Comparison of ENCODE assay signal across 22 cellular contexts in the genomic region with DNA sequence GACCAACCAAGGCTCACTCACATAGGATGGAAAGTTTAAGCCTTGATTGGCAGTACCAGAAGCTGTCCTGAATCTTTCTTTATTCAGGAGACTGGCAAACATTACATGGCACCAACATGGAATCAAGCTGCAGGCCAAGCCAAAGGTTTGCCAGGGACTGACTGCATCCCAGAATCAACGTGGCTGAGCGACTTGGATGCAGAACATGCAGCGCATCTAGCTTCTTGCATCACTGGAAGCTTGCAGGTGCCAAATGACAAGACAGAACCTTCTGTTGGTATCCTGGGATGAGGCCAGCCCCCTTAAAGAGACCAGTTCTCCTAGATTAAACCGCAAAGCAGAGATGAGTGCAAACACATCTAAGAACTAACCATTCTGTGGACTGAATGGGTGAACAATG.
DNase-seq lines count a peak whose midpoint lies in the region; ATAC-seq and TF ChIP-seq lines count a peak whose summit lies in the region.
"Had no signal": no experiment of that assay in that cellular context is flagged by ENCODE, and none has a peak within 500 bp of the region (broad histone marks: within the 10 kb centered on the region; RNA-seq: fewer than 3 reads in every experiment).

No MANE protein-coding gene starts in this region.

- no peak overlapping the region for H3K4me3 ChIP-seq in sigmoid colon
- H3K4me3 ChIP-seq: GM12878, GM23338, HAP-1 had no signal

- intact Hi-C loops in sigmoid colon (cut with DNase I) (no loop called here), posterior vena cava (cut with DNase I) (no loop called here)

- no peak for TF ChIP-seq CTCF in sigmoid colon (IDR thresholded peaks at IDR 0.05)

- no peaks in the 10 kb centered on the region for H3K36me3 ChIP-seq in sigmoid colon
- H3K36me3 ChIP-seq: BE2C, HAP-1 had no signal

- DNase-seq in NCI-H446 (lab: John Stamatoyannopoulos, UW) (peak; percentile 94 to 98), middle frontal gyrus (ENCODE audit: extremely low spot score, low spot score) (peak; percentile 42), sigmoid colon (peak; percentile 74), posterior vena cava (ENCODE audit: low spot score) (no peak)
- DNase-seq: BE2C; DMS53; KBM-7; NCI-H1092; NCI-H1436 treated with DMSO at 0.1 percent for 48 hours; NCI-H1930; NCI-H510A treated with DMSO at 0.1 percent for 48 hours; NCI-H748 treated with DMSO at 0.1 percent for 48 hours; NK-92 treated with Interleukin-12 subunit alpha and Interleukin-12 subunit beta, amount 100 ng/mL, for 24 hours; SIG-M5 had no signal

- H3K4me1 ChIP-seq in sigmoid colon = no peaks in the 10 kb centered on the region
- H3K4me1 ChIP-seq: BE2C, HAP-1 had no signal

- TF ChIP-seq POLR2A in sigmoid colon (IDR thresholded peaks at IDR 0.05) = no peak

- ATAC-seq in HG03097 (IDR thresholded peaks at IDR 0.05; ENCODE audit: low FRiP score, unreplicated experiment) = no peak
- no peak for ATAC-seq in HG03342 (IDR thresholded peaks at IDR 0.05; ENCODE audit: unreplicated experiment)
- no peak for ATAC-seq in GM21447 (IDR thresholded peaks at IDR 0.05; ENCODE audit: unreplicated experiment)
- ATAC-seq: GM12878, GM23338 had no signal

- H3K9me3 ChIP-seq in sigmoid colon = no peaks in the 10 kb centered on the region
- H3K9me3 ChIP-seq: HAP-1 had no signal

- no peak for TF ChIP-seq EP300 in sigmoid colon (IDR thresholded peaks at IDR 0.05)

- 76 to 77% methylated on average over 4 of the region's 4 CpGs for WGBS in sigmoid colon, 2 donors

- no peaks in the 10 kb centered on the region for H3K27me3 ChIP-seq in sigmoid colon
- H3K27me3 ChIP-seq: BE2C had no signal

- H3K27ac ChIP-seq in cingulate gyrus (ENCODE audit: low read depth, low read length) (peak overlapping the region; percentile 54), sigmoid colon (no peak overlapping the region)
- H3K27ac ChIP-seq: RWPE1 had no signal
